ENCODE assay signal across 8 cellular contexts in the genomic region with DNA sequence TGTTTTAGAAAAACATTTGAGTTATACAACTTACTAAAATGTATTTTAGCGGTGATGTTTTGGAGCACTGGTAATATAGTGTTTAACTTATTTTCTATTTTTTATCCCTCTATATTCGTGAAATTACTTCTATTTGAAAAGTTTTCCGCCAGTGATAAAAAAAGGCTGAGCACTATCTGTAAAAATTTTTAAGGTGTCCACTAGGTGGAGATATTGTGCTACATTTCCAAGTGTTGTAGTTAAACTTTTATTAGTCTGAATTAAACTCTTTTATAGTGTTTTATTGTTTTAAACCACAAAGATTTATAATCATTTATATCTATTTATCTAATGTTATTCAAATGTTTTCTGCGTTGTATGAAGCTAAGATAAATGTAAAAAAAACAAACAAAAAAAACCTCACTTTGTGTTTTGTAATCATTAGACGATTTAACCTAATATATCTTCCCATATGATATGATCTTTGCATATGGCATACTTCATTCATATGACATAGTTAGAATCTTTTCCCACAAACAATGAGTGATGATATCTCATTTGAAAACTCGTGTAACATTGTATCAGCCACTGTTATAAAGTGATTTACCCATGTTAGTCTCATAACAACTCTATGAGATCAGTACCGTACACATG. TPM values are rescaled to one million over a fixed set of nuclear protein-coding genes. Genes with fewer than 3 reads are reported as not detected.
DNase-seq lines count a peak whose midpoint lies in the region; ATAC-seq and TF ChIP-seq lines count a peak whose summit lies in the region.
"Not testable (repeated sequence)": the region's sequence is repeated elsewhere in the genome, so short reads cannot be mapped to it uniquely, and the experiment has no call there.

No MANE protein-coding gene starts in this region.

- TF ChIP-seq CTCF in Caco-2 (IDR thresholded peaks at IDR 0.05; ENCODE audit: insufficient read depth in 1 of 2, low read depth in 1 of 2, low read length in 1 of 2, severe bottlenecking in 1 of 2, unreplicated experiment in 1 of 2) = peak; percentile 60 to 82
- TF ChIP-seq CTCF in adrenal gland (IDR thresholded peaks at IDR 0.05) = peak; percentile 47 to 77 (median 67)
- peak in 1 of 2 donors; percentile 54 for TF ChIP-seq CTCF in fibroblast of lung (conservative IDR thresholded peaks at IDR 0.05 in 1 of 2, IDR thresholded peaks at IDR 0.05 in 1 of 2; ENCODE audit: low read depth in 1 of 2, low read length in 2 of 2)
- peak; percentile 42 to 63 for TF ChIP-seq CTCF in tibial artery (IDR thresholded peaks at IDR 0.05)

- not testable (repeated sequence) for H3K27me3 Mint-ChIP-seq in Caco-2 (ENCODE audit: insufficient read depth, unreplicated experiment)

- in situ Hi-C loops in KBM-7 (cut with MboI; ENCODE audit: low pct_unique_long_range_greater_than_20kb, low sequenced_read_pairs) = loop anchor here (25.0 kb wide), 1 partner anchor 584 kb away; the partner anchor contains the start of gene CPNE8

- not testable (repeated sequence) for H3K9ac ChIP-seq in fibroblast of lung (ENCODE audit: insufficient read depth, low read length)

- H3K4me3 Mint-ChIP-seq in Caco-2 (ENCODE audit: unreplicated experiment) = not testable (repeated sequence)

- not testable (repeated sequence) for H3K36me3 ChIP-seq in Caco-2 (ENCODE audit: control insufficient read depth, insufficient read depth, low read length); adrenal gland (replicated peaks in 1 of 2); fibroblast of lung (ENCODE audit: control insufficient read depth, insufficient read depth, low read length); tibial artery

- H4K20me1 ChIP-seq in fibroblast of lung (ENCODE audit: control insufficient read depth, extremely low read depth, insufficient read depth, low read length) = not testable (repeated sequence)

- H3K27me3 ChIP-seq in Caco-2 (replicated peaks; ENCODE audit: control insufficient read depth, insufficient read depth, low read length); adrenal gland; fibroblast of lung (ENCODE audit: control insufficient read depth, insufficient read depth, low read length); tibial artery: not testable (repeated sequence)

- not testable (repeated sequence) for H3K4me2 ChIP-seq in fibroblast of lung (ENCODE audit: extremely low read depth, insufficient read depth, low read length)

- not testable (repeated sequence) for BruUV-seq in Caco-2 (replicated peaks; lab: Mats Ljungman, UMichigan)

- 28 to 33% (median 31%) methylated on average over 7 of the region's 7 CpGs for WGBS in adrenal gland, 4 donors

- not testable (repeated sequence) for H3K4me1 Mint-ChIP-seq in Caco-2 (ENCODE audit: low read depth, unreplicated experiment)

- not testable (repeated sequence) for H3K9me3 ChIP-seq in Caco-2; adrenal gland (replicated peaks in 1 of 3); fibroblast of lung (ENCODE audit: control insufficient read depth, insufficient read depth, low read depth, low read length); tibial artery

- H3K36me3 Mint-ChIP-seq in Caco-2 (ENCODE audit: insufficient read depth, unreplicated experiment) = not testable (repeated sequence)

- not testable (repeated sequence) for H3K4me1 ChIP-seq in Caco-2; fibroblast of lung (ENCODE audit: control insufficient read depth, extremely low read depth, insufficient read depth, low read length); tibial artery
- H3K4me1 ChIP-seq in adrenal gland (replicated peaks in 1 of 2) = peaks cover 0 to 14% of the 10 kb centered on the region in 2 donors

- H3K9me3 Mint-ChIP-seq in Caco-2 (ENCODE audit: unreplicated experiment) = peaks cover 25% of the 10 kb centered on the region

- intact Hi-C loops in Caco-2 (cut with micrococcal nuclease; ENCODE audit: unreplicated experiment) = loop anchor here (1.0 to 5.0 kb wide), 2 partner anchors 594 to 775 kb away; no protein-coding TSS in a partner anchor
- intact Hi-C loops in adrenal gland (cut with DNase I) = loop anchor here in 1 of 2 donors (10.0 kb wide), 2 partner anchors 586 to 946 kb away; no protein-coding TSS in a partner anchor
- intact Hi-C loops in tibial artery (cut with DNase I; ENCODE audit: low total_unique reads) = loop anchor here (5.0 kb wide), 1 partner anchor 774 kb away; no protein-coding TSS in a partner anchor

- H2AFZ ChIP-seq in fibroblast of lung (ENCODE audit: low read length) = not testable (repeated sequence)

- DNase-seq in Caco-2 = peak in 1 of 2 experiments; percentile 29
- peak; percentile 38 for DNase-seq in KBM-7
- DNase-seq in NCI-H82 (lab: John Stamatoyannopoulos, UW) = peak; percentile 68
- not testable (repeated sequence) for DNase-seq in adrenal gland, tibial artery
- DNase-seq in fibroblast of lung (ENCODE audit: low read depth in 2 of 2) = peak; percentile 8 to 46
- peak; percentile 62 to 63 for DNase-seq in lung microvascular endothelial cell (ENCODE audit: low read depth in 2 of 2)

- H3K27ac Mint-ChIP-seq in Caco-2 (ENCODE audit: unreplicated experiment) = not testable (repeated sequence)

- CTCF ChIA-PET in Caco-2 (lab: Charles Lee) = not testable (repeated sequence)

- POLR2A ChIA-PET in Caco-2 (lab: Charles Lee) = not testable (repeated sequence)

- not testable (repeated sequence) for H3K79me2 ChIP-seq in fibroblast of lung (ENCODE audit: control insufficient read depth, insufficient read depth, low read length)

- not testable (repeated sequence) for H3K4me3 ChIP-seq in Caco-2 (ENCODE audit: low read depth, low read length); adrenal gland; fibroblast of lung (replicated peaks in 1 of 4; ENCODE audit: control extremely low read depth in 1 of 4, insufficient read depth in 1 of 4, low read depth in 3 of 4, low read length in 4 of 4); tibial artery

- not testable (repeated sequence) for H3K27ac ChIP-seq in adrenal gland; fibroblast of lung (ENCODE audit: insufficient read depth, low read length); tibial artery

- ATAC-seq in GM21381 (IDR thresholded peaks at IDR 0.05; ENCODE audit: unreplicated experiment) = peak; percentile 56

- TF ChIP-seq POLR2A in adrenal gland (IDR thresholded peaks at IDR 0.05) = not testable (repeated sequence)

RNA-seq across cellular contexts. Expression of gene ALG10B, which starts 11.8 kb away (rescaled TPM):
- total RNA-seq in Caco-2 (2022) (10.9 and 11.9 TPM in 2 replicates), adrenal gland (10 to 100 TPM in 3 of 8 donors, 1 to 10 TPM in 5; 4.2 to 14.9 (median 8.6) TPM), fibroblast of lung (1.8 and 3.6 TPM in 2 replicates), lung microvascular endothelial cell (2.8 and 5.2 TPM in 2 replicates)
- polyA plus RNA-seq in adrenal gland (1 to 10 TPM; 1.0 to 5.1 (median 1.2) TPM), fibroblast of lung (4.0 and 4.9 TPM in 2 replicates)
- 1.6 and 1.9 TPM in 2 replicates for polyA plus RNA-seq in fibroblast of lung (2012)
- polyA minus RNA-seq in fibroblast of lung (ENCODE audit: low replicate concordance) = 3.1 and 53.8 TPM in 2 replicates
